Comparison of ENCODE assay signal across 24 cellular contexts in the genomic region with DNA sequence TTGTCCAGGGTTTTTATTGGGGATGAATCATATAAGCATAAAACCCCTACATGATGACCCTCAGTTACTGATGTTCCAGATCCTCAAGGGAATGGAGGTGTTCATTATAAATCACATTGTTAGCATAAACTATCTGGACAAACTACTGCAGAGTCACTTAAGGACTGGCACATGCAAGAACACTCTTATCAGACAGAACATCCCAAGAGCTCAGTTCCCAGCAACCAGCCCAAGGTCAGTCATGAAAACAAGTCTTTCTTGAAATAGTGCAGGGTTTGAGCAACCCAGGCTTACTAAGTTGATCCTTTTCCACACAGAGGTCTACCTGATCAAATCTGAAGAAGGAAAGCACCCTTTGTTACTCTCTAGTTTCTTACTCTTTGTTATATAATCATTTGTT. TPM values are rescaled to one million over a fixed set of nuclear protein-coding genes. Genes with fewer than 3 reads are reported as not detected.
"Had no signal": no experiment of that assay in that cellular context is flagged by ENCODE, and none has a peak within 500 bp of the region (broad histone marks: within the 10 kb centered on the region; RNA-seq: fewer than 3 reads in every experiment).

No MANE protein-coding gene starts in this region.

- H2AFZ ChIP-seq: neural progenitor cell had no signal

- H3K27me3 ChIP-seq: colonic mucosa, esophagus muscularis mucosa, stomach, upper lobe of left lung had no signal

- H3K27ac ChIP-seq: colonic mucosa, esophagus muscularis mucosa, neural progenitor cell, stomach, upper lobe of left lung, WERI-Rb-1 had no signal

- H3K9ac ChIP-seq: neural progenitor cell had no signal

- H3K9me3 ChIP-seq: colonic mucosa, esophagus muscularis mucosa, mucosa of descending colon, stomach, upper lobe of left lung had no signal

- H3K4me1 ChIP-seq: colonic mucosa, esophagus muscularis mucosa, neural progenitor cell, stomach, upper lobe of left lung had no signal

- DNase-seq: activated CD4-positive, alpha-beta T cell treated with anti-CD3 and anti-CD28 coated beads for 1 hour; activated CD4-positive, alpha-beta T cell treated with anti-CD3 and anti-CD28 coated beads, Interleukin-2, amount 50 U/mL, for 4 hours; activated effector memory CD4-positive, alpha-beta T cell treated with anti-CD3 and anti-CD28 coated beads, Interleukin-2, amount 50 U/mL, for 16 hours; activated T-cell treated with anti-CD3 and anti-CD28 coated beads, Interleukin-2, amount 50 U/mL, for 72 hours; colonic mucosa; hippocampal formation; islet precursor cell; mucosa of descending colon; naive B cell; stimulated activated CD4-positive, alpha-beta T cell treated with anti-CD3 and anti-CD28 coated beads, Interleukin-4, amount 100 ng/mL, for 24 hours; stomach; SW 1271; T-helper 2 cell; upper lobe of left lung; WERI-Rb-1 had no signal

- H3K4me3 ChIP-seq: colonic mucosa, esophagus muscularis mucosa, mucosa of descending colon, neural progenitor cell, stomach, upper lobe of left lung had no signal

- H3K36me3 ChIP-seq: colonic mucosa, neural progenitor cell, stomach, upper lobe of left lung, WERI-Rb-1 had no signal

- H3K4me2 ChIP-seq: neural progenitor cell had no signal

- ATAC-seq: activated T-cell treated with anti-CD3 and anti-CD28 coated beads, Interleukin-2, amount 50 U/mL, for 72 hours; left lobe of liver; mucosa of descending colon; stimulated activated effector memory CD8-positive, alpha-beta T cell treated with anti-CD3 and anti-CD28 coated beads, Interleukin-12 subunit alpha, Interleukin-12 subunit beta, amount 100 ng/mL, for 72 hours had no signal

RNA-seq across cellular contexts. Expression of a gene that starts 45.5 kb away (rescaled TPM):
- total RNA-seq: activated CD8-positive, alpha-beta memory T cell treated with anti-CD3 and anti-CD28 coated beads for 36 hours; left lobe of liver; osteoblast; progenitor cell of endocrine pancreas had no signal
- polyA plus RNA-seq: adipose tissue had no signal

RNA-seq across cellular contexts. Expression of a gene that starts 48.0 kb away (rescaled TPM):
- total RNA-seq: activated CD8-positive, alpha-beta memory T cell treated with anti-CD3 and anti-CD28 coated beads for 36 hours; activated T-cell treated with anti-CD3 and anti-CD28 coated beads, Interleukin-2, amount 50 U/mL, for 72 hours; colonic mucosa; esophagus muscularis mucosa; left lobe of liver; mucosa of descending colon; osteoblast; progenitor cell of endocrine pancreas; stomach; temporal lobe; upper lobe of left lung had no signal
- polyA plus RNA-seq: adipose tissue, stomach had no signal

RNA-seq across cellular contexts. Expression of a gene that starts 48.8 kb away (rescaled TPM):
- total RNA-seq: activated CD8-positive, alpha-beta memory T cell treated with anti-CD3 and anti-CD28 coated beads for 36 hours; osteoblast had no signal
